15 cellular contexts compared by ENCODE assay signal in genomic region chr6:31758281-31758680, GRCh38. TPM values are rescaled to one million over a fixed set of nuclear protein-coding genes. Genes with fewer than 3 reads are reported as not detected.
DNase-seq lines count a peak whose midpoint lies in the region; ATAC-seq and TF ChIP-seq lines count a peak whose summit lies in the region.
"Had no signal": no experiment of that assay in that cellular context is flagged by ENCODE, and none has a peak within 500 bp of the region (broad histone marks: within the 10 kb centered on the region; RNA-seq: fewer than 3 reads in every experiment).

No MANE protein-coding gene starts in this region.

- peaks cover 21% of the 10 kb centered on the region for H3K36me3 Mint-ChIP-seq in activated naive CD8-positive, alpha-beta T cell treated with anti-CD3 and anti-CD28 coated beads, Interleukin-2, amount 10 ng/mL, durations not matched to agents 7 days and 5 days
- peaks cover 35% of the 10 kb centered on the region for H3K36me3 Mint-ChIP-seq in activated naive CD8-positive, alpha-beta T cell treated with anti-CD3 and anti-CD28 coated beads for 36 hours
- peaks cover 4% of the 10 kb centered on the region for H3K36me3 Mint-ChIP-seq in T-helper 17 cell (ENCODE audit: low read depth)

- no peak overlapping the region for H3K27ac ChIP-seq in spleen
- H3K27ac ChIP-seq in esophagus squamous epithelium = no peak overlapping the region
- H3K27ac ChIP-seq: GM23248 had no signal

- no peak for ATAC-seq in activated naive CD8-positive, alpha-beta T cell treated with anti-CD3 and anti-CD28 coated beads, Interleukin-2, amount 10 ng/mL, durations not matched to agents 7 days and 5 days (ENCODE audit: low read depth)
- ATAC-seq in T-helper 17 cell (no peak), GM18517 (IDR thresholded peaks at IDR 0.05; ENCODE audit: unreplicated experiment) (no peak)

- 94 to 100% (median 97%) methylated on average over 2 of the region's 2 CpGs for WGBS in spleen, 5 donors
- 100% methylated on average over 2 of the region's 2 CpGs for WGBS in esophagus squamous epithelium, 2 donors

- H3K36me3 ChIP-seq in spleen (peaks cover 0 to 51% (median 7%) of the 10 kb centered on the region in 6 donors), esophagus squamous epithelium (peaks cover 0 to 22% (median 0%) of the 10 kb centered on the region in 3 donors)

- intact Hi-C loops in spleen (cut with DNase I; ENCODE audit: low total_unique reads) = no loop called here
- intact Hi-C loops in esophagus squamous epithelium (cut with DNase I) = no loop called here

- H3K4me3 Mint-ChIP-seq in activated naive CD8-positive, alpha-beta T cell treated with anti-CD3 and anti-CD28 coated beads, Interleukin-2, amount 10 ng/mL, durations not matched to agents 7 days and 5 days = no peak overlapping the region
- no peak overlapping the region for H3K4me3 Mint-ChIP-seq in activated naive CD8-positive, alpha-beta T cell treated with anti-CD3 and anti-CD28 coated beads for 36 hours
- no peak overlapping the region for H3K4me3 Mint-ChIP-seq in T-helper 17 cell
- H3K4me3 Mint-ChIP-seq: CD4-positive, alpha-beta memory T cell had no signal

- H3K27ac Mint-ChIP-seq in activated naive CD8-positive, alpha-beta T cell treated with anti-CD3 and anti-CD28 coated beads, Interleukin-2, amount 10 ng/mL, durations not matched to agents 7 days and 5 days = peak overlapping the region; percentile 53
- H3K27ac Mint-ChIP-seq in activated naive CD8-positive, alpha-beta T cell treated with anti-CD3 and anti-CD28 coated beads for 36 hours = no peak overlapping the region
- peak overlapping the region; percentile 75 for H3K27ac Mint-ChIP-seq in T-helper 17 cell

- no peaks in the 10 kb centered on the region for H3K4me1 ChIP-seq in spleen
- peaks cover 0 to 4% (median under 1%) of the 10 kb centered on the region in 3 donors for H3K4me1 ChIP-seq in esophagus squamous epithelium

- TF ChIP-seq CTCF in spleen (IDR thresholded peaks at IDR 0.05 in 8 of 11, conservative IDR thresholded peaks at IDR 0.05 in 3 of 11) = no peak
- no peak for TF ChIP-seq CTCF in esophagus squamous epithelium (IDR thresholded peaks at IDR 0.05)

- H3K27me3 ChIP-seq in spleen (replicated peaks in 1 of 7) (no peaks in the 10 kb centered on the region), esophagus squamous epithelium (no peaks in the 10 kb centered on the region)

- TF ChIP-seq POLR2A in spleen (IDR thresholded peaks at IDR 0.05) (no peak), esophagus squamous epithelium (IDR thresholded peaks at IDR 0.05) (no peak)

- POLR2A ChIA-PET in activated naive CD8-positive, alpha-beta T cell treated with anti-CD3 and anti-CD28 coated beads, Interleukin-2, amount 10 ng/mL, durations not matched to agents 7 days and 5 days (lab: Charles Lee) = interaction anchor here (0.6 to 2.0 kb wide), 2 partner anchors 13 to 18 kb away, joined by 3 to 5 read pairs; partner anchors contain the start of gene MSH5

- peaks cover 7% of the 10 kb centered on the region for H3K4me1 Mint-ChIP-seq in activated naive CD8-positive, alpha-beta T cell treated with anti-CD3 and anti-CD28 coated beads, Interleukin-2, amount 10 ng/mL, durations not matched to agents 7 days and 5 days
- no peaks in the 10 kb centered on the region for H3K4me1 Mint-ChIP-seq in activated naive CD8-positive, alpha-beta T cell treated with anti-CD3 and anti-CD28 coated beads for 36 hours
- peaks cover 10% of the 10 kb centered on the region for H3K4me1 Mint-ChIP-seq in T-helper 17 cell

- no peak overlapping the region for H3K4me3 ChIP-seq in spleen
- H3K4me3 ChIP-seq in esophagus squamous epithelium = no peak overlapping the region
- H3K4me3 ChIP-seq: GM23248 had no signal

- no peaks in the 10 kb centered on the region for H3K9me3 ChIP-seq in T-helper 17 cell (ENCODE audit: control insufficient read depth, low read length, poor library complexity, severe bottlenecking)
- no peaks in the 10 kb centered on the region for H3K9me3 ChIP-seq in spleen
- no peaks in the 10 kb centered on the region for H3K9me3 ChIP-seq in esophagus squamous epithelium

- no peak for DNase-seq in activated naive CD8-positive, alpha-beta T cell treated with anti-CD3 and anti-CD28 coated beads, Interleukin-2, amount 10 ng/mL, durations not matched to agents 7 days and 5 days
- no peak for DNase-seq in activated naive CD8-positive, alpha-beta T cell treated with anti-CD3 and anti-CD28 coated beads for 36 hours
- no peak for DNase-seq in T-helper 17 cell
- DNase-seq in spleen = peak; percentile 10
- no peak for DNase-seq in esophagus squamous epithelium (lab: John Stamatoyannopoulos, UW)
- no peak for DNase-seq in NCI-H2196 treated with DMSO at 0.1 percent for 48 hours (lab: John Stamatoyannopoulos, UW; ENCODE audit: unreplicated experiment)
- DNase-seq: C1 segment of cervical spinal cord; CD4-positive, alpha-beta memory T cell; COR-L47; DMS153; DND-41; GM23248; H7; HCEC 1CT had no signal

- H3K9me3 Mint-ChIP-seq in activated naive CD8-positive, alpha-beta T cell treated with anti-CD3 and anti-CD28 coated beads, Interleukin-2, amount 10 ng/mL, durations not matched to agents 7 days and 5 days = no peaks in the 10 kb centered on the region
- no peaks in the 10 kb centered on the region for H3K9me3 Mint-ChIP-seq in activated naive CD8-positive, alpha-beta T cell treated with anti-CD3 and anti-CD28 coated beads for 36 hours
- H3K9me3 Mint-ChIP-seq: CD4-positive, alpha-beta memory T cell had no signal

- no peaks in the 10 kb centered on the region for H3K27me3 Mint-ChIP-seq in activated naive CD8-positive, alpha-beta T cell treated with anti-CD3 and anti-CD28 coated beads, Interleukin-2, amount 10 ng/mL, durations not matched to agents 7 days and 5 days
- no peaks in the 10 kb centered on the region for H3K27me3 Mint-ChIP-seq in activated naive CD8-positive, alpha-beta T cell treated with anti-CD3 and anti-CD28 coated beads for 36 hours
- H3K27me3 Mint-ChIP-seq in T-helper 17 cell = no peaks in the 10 kb centered on the region
- H3K27me3 Mint-ChIP-seq: CD4-positive, alpha-beta memory T cell had no signal

RNA-seq across cellular contexts. Expression of gene SAPCD1, which starts 4.2 kb away (rescaled TPM):
- 10 to 100 TPM; 13.1 to 18.1 TPM for total RNA-seq in activated naive CD8-positive, alpha-beta T cell treated with anti-CD3 and anti-CD28 coated beads, Interleukin-2, amount 10 ng/mL, durations not matched to agents 7 days and 5 days
- total RNA-seq in activated naive CD8-positive, alpha-beta T cell treated with anti-CD3 and anti-CD28 coated beads for 36 hours = 1 to 10 TPM; 7.6 to 9.5 TPM
- total RNA-seq in T-helper 17 cell (1 to 10 TPM; 3.6 to 4.2 TPM), spleen (10 to 100 TPM in 1 of 7 donors, 1 to 10 TPM in 5, not detected in 1; 3.6 to 11.8 (median 5.3) TPM), esophagus squamous epithelium (1 to 10 TPM in 2 of 4 donors, under 1 TPM in 2; 0.45 to 2.9 (median 1.1) TPM)
- 10 to 100 TPM in 1 of 3 donors, 1 to 10 TPM in 2; 7.5 to 14.2 (median 8.3) TPM for polyA plus RNA-seq in spleen

RNA-seq across cellular contexts. Expression of gene MSH5, which starts 18.5 kb away (rescaled TPM):
- total RNA-seq in activated naive CD8-positive, alpha-beta T cell treated with anti-CD3 and anti-CD28 coated beads, Interleukin-2, amount 10 ng/mL, durations not matched to agents 7 days and 5 days = 10 to 100 TPM; 59.2 to 68.2 TPM
- 10 to 100 TPM; 48.1 to 53.4 TPM for total RNA-seq in activated naive CD8-positive, alpha-beta T cell treated with anti-CD3 and anti-CD28 coated beads for 36 hours
- total RNA-seq in T-helper 17 cell = 10 to 100 TPM; 12.9 to 18.3 TPM
- total RNA-seq in spleen = 10 to 100 TPM; 20.2 to 35.2 (median 27.6) TPM
- polyA plus RNA-seq in spleen = 10 to 100 TPM; 11.2 to 26.7 (median 23.1) TPM
- 1 to 10 TPM; 2.3 to 7.9 (median 6.8) TPM for total RNA-seq in esophagus squamous epithelium

RNA-seq across cellular contexts. Expression of gene VWA7, which starts 18.8 kb away (rescaled TPM):
- 1 to 10 TPM; 5.2 to 5.7 TPM for total RNA-seq in activated naive CD8-positive, alpha-beta T cell treated with anti-CD3 and anti-CD28 coated beads, Interleukin-2, amount 10 ng/mL, durations not matched to agents 7 days and 5 days
- 1 to 10 TPM; 1.6 to 1.7 TPM for total RNA-seq in activated naive CD8-positive, alpha-beta T cell treated with anti-CD3 and anti-CD28 coated beads for 36 hours
- 1 to 10 TPM; 2.8 to 2.9 TPM for total RNA-seq in T-helper 17 cell
- 1 to 10 TPM in 4 of 7 donors, under 1 TPM in 2, not detected in 1; 0.68 to 2.6 (median 1.3) TPM for total RNA-seq in spleen
- 1 to 10 TPM in 1 of 3 donors, under 1 TPM in 2; 0.09 to 1.2 (median 0.11) TPM for polyA plus RNA-seq in spleen
- total RNA-seq in esophagus squamous epithelium = under 1 TPM; 0.22 to 0.80 (median 0.58) TPM

RNA-seq across cellular contexts. Expression of gene CLIC1, which starts 22.0 kb away (rescaled TPM):
- 100 to 1,000 TPM; 425 to 456 TPM for total RNA-seq in activated naive CD8-positive, alpha-beta T cell treated with anti-CD3 and anti-CD28 coated beads, Interleukin-2, amount 10 ng/mL, durations not matched to agents 7 days and 5 days
- 100 to 1,000 TPM; 328 to 329 TPM for total RNA-seq in activated naive CD8-positive, alpha-beta T cell treated with anti-CD3 and anti-CD28 coated beads for 36 hours
- 100 to 1,000 TPM; 145 to 152 TPM for total RNA-seq in T-helper 17 cell
- total RNA-seq in spleen = 100 to 1,000 TPM; 296 to 392 (median 326) TPM
- polyA plus RNA-seq in spleen = 100 to 1,000 TPM; 321 to 447 (median 388) TPM
- 100 to 1,000 TPM; 289 to 440 (median 365) TPM for total RNA-seq in esophagus squamous epithelium

RNA-seq across cellular contexts. Expression of gene DDAH2, which starts 29.2 kb away (rescaled TPM):
- 10 to 100 TPM; 28.3 to 29.1 TPM for total RNA-seq in activated naive CD8-positive, alpha-beta T cell treated with anti-CD3 and anti-CD28 coated beads, Interleukin-2, amount 10 ng/mL, durations not matched to agents 7 days and 5 days
- 1 to 10 TPM; 3.5 to 3.8 TPM for total RNA-seq in activated naive CD8-positive, alpha-beta T cell treated with anti-CD3 and anti-CD28 coated beads for 36 hours
- total RNA-seq in T-helper 17 cell = 1 to 10 TPM; 4.7 to 7.3 TPM
- 100 to 1,000 TPM in 1 of 7 donors, 10 to 100 TPM in 6; 63.0 to 116 (median 72.3) TPM for total RNA-seq in spleen
- 10 to 100 TPM; 67.1 to 84.7 (median 81.0) TPM for polyA plus RNA-seq in spleen
- 10 to 100 TPM; 16.4 to 59.3 (median 28.2) TPM for total RNA-seq in esophagus squamous epithelium
